Comparison of ENCODE assay signal across 9 cellular contexts in genomic region chrX:49192722-49193328, GRCh38. TPM values are rescaled to one million over a fixed set of nuclear protein-coding genes. Genes with fewer than 3 reads are reported as not detected.
DNase-seq lines count a peak whose midpoint lies in the region; FAIRE-seq and TF ChIP-seq lines count a peak whose summit lies in the region.
"Had no signal": no experiment of that assay in that cellular context is flagged by ENCODE, and none has a peak within 500 bp of the region (broad histone marks: within the 10 kb centered on the region; RNA-seq: fewer than 3 reads in every experiment).

No MANE protein-coding gene starts in this region.

- CTCF ChIA-PET in endothelial cell of umbilical vein (lab: Charles Lee): interaction anchor here (0.5 to 2.0 kb wide), 18 partner anchors 9 to 645 kb away, joined by 3 to 12 read pairs (median 4); partner anchors contain the start of gene PLP2

- H4K20me1 ChIP-seq in endothelial cell of umbilical vein (replicated peaks; ENCODE audit: control insufficient read depth, extremely low read depth, insufficient read depth, low read length): no peaks in the 10 kb centered on the region
- no peaks in the 10 kb centered on the region for H4K20me1 ChIP-seq in smooth muscle cell (ENCODE audit: low read depth)

- no peak overlapping the region for H3K4me3 ChIP-seq in AG10803 (ENCODE audit: low read length)
- H3K4me3 ChIP-seq in endothelial cell of umbilical vein (replicated peaks in 1 of 3; ENCODE audit: insufficient read depth in 1 of 3, low read depth in 1 of 3, low read length in 3 of 3): no peak overlapping the region
- no peak overlapping the region for H3K4me3 ChIP-seq in smooth muscle cell

- H3K27me3 ChIP-seq in endothelial cell of umbilical vein (ENCODE audit: control insufficient read depth in 2 of 2, insufficient read depth in 2 of 2, low read length in 2 of 2) (no peaks in the 10 kb centered on the region), smooth muscle cell (ENCODE audit: low read depth) (no peaks in the 10 kb centered on the region)

- DNase-seq in AG10803 (ENCODE audit: low read depth) (no peak), GM10266 (ENCODE audit: extremely low spot score) (no peak), SK-MEL-5 (ENCODE audit: low read depth, low spot score) (peak; percentile 57), endothelial cell of umbilical vein (ENCODE audit: low read depth, low spot score) (peak; percentile 36), smooth muscle cell (lab: John Stamatoyannopoulos, UW; ENCODE audit: unreplicated experiment) (no peak), middle frontal gyrus (ENCODE audit: extremely low spot score, low spot score) (no peak), NCI-H146 treated with DMSO at 0.1 percent for 48 hours (lab: John Stamatoyannopoulos, UW; ENCODE audit: unreplicated experiment) (no peak)
- DNase-seq in effector CD8-positive, alpha-beta T cell (lab: John Stamatoyannopoulos, UW): no peak

- dilution Hi-C loops in endothelial cell of umbilical vein (cut with MboI; ENCODE audit: extremely low pct_ligation_motif_present, low sequenced_read_pairs): no loop called here

- FAIRE-seq in endothelial cell of umbilical vein (lab: Jason Lieb, UNC): peak; percentile 90

- no TSS peak for BruUV-seq in endothelial cell of umbilical vein (replicated peaks; lab: Mats Ljungman, UMichigan)

- TF ChIP-seq CTCF in AG10803 (conservative IDR thresholded peaks at IDR 0.05; ENCODE audit: low read length): peak; percentile 64
- peak; percentile 61 for TF ChIP-seq CTCF in GM10266 (IDR thresholded peaks at IDR 0.05; ENCODE audit: control insufficient read depth, insufficient read depth, low read depth, missing control alignments)
- TF ChIP-seq CTCF in endothelial cell of umbilical vein (IDR thresholded peaks at IDR 0.05; ENCODE audit: extremely low read depth in 1 of 2, insufficient read depth in 1 of 2, low read depth in 1 of 2, low read length in 2 of 2): peak; percentile 51 to 55
- TF ChIP-seq CTCF in smooth muscle cell (IDR thresholded peaks at IDR 0.05; ENCODE audit: borderline replicate concordance, insufficient read depth, poor library complexity, severe bottlenecking): peak; percentile 48

- WGBS in smooth muscle cell (ENCODE audit: low lambda C conversion rate): 74% methylated on average over 8 of the region's 10 CpGs

- H2AFZ ChIP-seq in endothelial cell of umbilical vein (ENCODE audit: low read depth, low read length) (no peak overlapping the region), smooth muscle cell (ENCODE audit: low read depth) (no peak overlapping the region)

- intact Hi-C loops in endothelial cell of umbilical vein (cut with micrococcal nuclease): no loop called here

- H3K27ac ChIP-seq in endothelial cell of umbilical vein (ENCODE audit: insufficient read depth, low read depth, low read length) (no peak overlapping the region), smooth muscle cell (ENCODE audit: low read depth) (no peak overlapping the region)

- in situ Hi-C loops in SK-MEL-5 (cut with HindIII; ENCODE audit: low pct_unique_long_range_greater_than_20kb, low sequenced_read_pairs): no loop called here

- no peaks in the 10 kb centered on the region for H3K9me1 ChIP-seq in endothelial cell of umbilical vein (replicated peaks; ENCODE audit: control insufficient read depth, extremely low read depth, insufficient read depth, low read length)

- TF ChIP-seq POLR2A in endothelial cell of umbilical vein (IDR thresholded peaks at IDR 0.05; ENCODE audit: low read depth, low read length): no peak

- POLR2A ChIA-PET in endothelial cell of umbilical vein (lab: Charles Lee): no interaction called here

- H3K36me3 ChIP-seq in endothelial cell of umbilical vein (ENCODE audit: control insufficient read depth in 2 of 2, extremely low read depth in 1 of 2, insufficient read depth in 2 of 2, low read length in 2 of 2) (no peaks in the 10 kb centered on the region), smooth muscle cell (ENCODE audit: low read depth) (no peaks in the 10 kb centered on the region)

- H3K4me1 ChIP-seq in endothelial cell of umbilical vein (ENCODE audit: control insufficient read depth, extremely low read depth, insufficient read depth, low read length) (no peaks in the 10 kb centered on the region), smooth muscle cell (ENCODE audit: low read depth) (peaks cover 4% of the 10 kb centered on the region)

- H3K9ac ChIP-seq in endothelial cell of umbilical vein (replicated peaks; ENCODE audit: extremely low read depth, insufficient read depth, low read length) (no peak overlapping the region), smooth muscle cell (ENCODE audit: low read depth) (no peak overlapping the region)

- no peaks in the 10 kb centered on the region for H3K9me3 ChIP-seq in endothelial cell of umbilical vein (replicated peaks; ENCODE audit: control insufficient read depth, insufficient read depth, low read length)
- no peaks in the 10 kb centered on the region for H3K9me3 ChIP-seq in smooth muscle cell (replicated peaks; ENCODE audit: low read depth)

- H3K4me2 ChIP-seq in endothelial cell of umbilical vein (ENCODE audit: insufficient read depth, low read length) (no peak overlapping the region), smooth muscle cell (no peak overlapping the region)

- H3K79me2 ChIP-seq in endothelial cell of umbilical vein (ENCODE audit: control insufficient read depth, insufficient read depth, low read length): no peaks in the 10 kb centered on the region
- no peaks in the 10 kb centered on the region for H3K79me2 ChIP-seq in smooth muscle cell (ENCODE audit: low read depth)

- H3F3A ChIP-seq in smooth muscle cell (ENCODE audit: low read depth): no peaks in the 10 kb centered on the region

RNA-seq across cellular contexts. Expression of gene PRICKLE3, which starts 6.7 kb away (rescaled TPM):
- total RNA-seq in SK-MEL-5 (2014; rRNA removed; shearing (Covaris generic)): 21.1 and 24.8 TPM in 2 replicates
- polyA plus RNA-seq in SK-MEL-5 (2015; cell fraction: cytosol; rRNA removed): 63.7 TPM in 2 replicates
- 91.5 and 98.1 TPM in 2 replicates for polyA plus RNA-seq in SK-MEL-5 (2015; cell fraction: nucleus; rRNA removed)
- total RNA-seq in endothelial cell of umbilical vein (9.6 and 15.0 TPM in 2 replicates), smooth muscle cell (3.5 and 11.3 TPM in 2 replicates)
- polyA plus RNA-seq in endothelial cell of umbilical vein (6.8 and 8.6 TPM in 2 replicates), smooth muscle cell (11.5 and 14.5 TPM in 2 replicates)
- polyA plus RNA-seq in endothelial cell of umbilical vein (2011; cell fraction: cytosol; rRNA removed): 3.0 and 4.3 TPM in 2 replicates
- polyA plus RNA-seq in endothelial cell of umbilical vein (2011; cell fraction: nucleus; rRNA removed): 12.7 and 13.1 TPM in 2 replicates
- polyA plus RNA-seq in endothelial cell of umbilical vein (2012): 5.8 and 10.6 TPM in 2 replicates
- 5.2 and 5.9 TPM in 2 replicates for polyA minus RNA-seq in endothelial cell of umbilical vein
- polyA minus RNA-seq in endothelial cell of umbilical vein (2011; cell fraction: cytosol; rRNA and poly(A)+ RNA removed): 15.7 TPM
- 2.6 and 6.5 TPM in 2 replicates for polyA minus RNA-seq in endothelial cell of umbilical vein (2011; cell fraction: nucleus; rRNA and poly(A)+ RNA removed)

RNA-seq across cellular contexts. Expression of gene SYP, which starts 7.2 kb away (rescaled TPM):
- total RNA-seq in SK-MEL-5 (2014; rRNA removed; shearing (Covaris generic)): 72.1 and 73.0 TPM in 2 replicates
- polyA plus RNA-seq in SK-MEL-5 (2015; cell fraction: cytosol; rRNA removed): 66.0 and 67.0 TPM in 2 replicates
- polyA plus RNA-seq in SK-MEL-5 (2015; cell fraction: nucleus; rRNA removed): 23.0 and 28.5 TPM in 2 replicates
- total RNA-seq in endothelial cell of umbilical vein (0.46 and 0.77 TPM in 2 replicates), smooth muscle cell (not detected in 2 replicates)
- polyA plus RNA-seq in endothelial cell of umbilical vein (0.11 and 0.21 TPM in 2 replicates), smooth muscle cell (0.28 TPM in 1 of 2 replicates, not detected in the other)
- polyA plus RNA-seq in endothelial cell of umbilical vein (2011; cell fraction: cytosol; rRNA removed): 0.14 and 0.17 TPM in 2 replicates
- polyA plus RNA-seq in endothelial cell of umbilical vein (2011; cell fraction: nucleus; rRNA removed): 0.15 and 0.16 TPM in 2 replicates
- 0.11 and 0.15 TPM in 2 replicates for polyA plus RNA-seq in endothelial cell of umbilical vein (2012)
- polyA minus RNA-seq in endothelial cell of umbilical vein: 0.32 TPM in 1 of 2 replicates, not detected in the other
- polyA minus RNA-seq in endothelial cell of umbilical vein (2011; cell fraction: cytosol; rRNA and poly(A)+ RNA removed): 0.72 TPM
- polyA minus RNA-seq in endothelial cell of umbilical vein (2011; cell fraction: nucleus; rRNA and poly(A)+ RNA removed): 0.19 TPM in 1 of 2 replicates, not detected in the other

RNA-seq across cellular contexts. Expression of gene PLP2, which starts 21.1 kb away (rescaled TPM):
- 8.1 and 9.1 TPM in 2 replicates for total RNA-seq in SK-MEL-5 (2014; rRNA removed; shearing (Covaris generic))
- polyA plus RNA-seq in SK-MEL-5 (2015; cell fraction: cytosol; rRNA removed): 14.3 and 14.8 TPM in 2 replicates
- 0.60 and 1.9 TPM in 2 replicates for polyA plus RNA-seq in SK-MEL-5 (2015; cell fraction: nucleus; rRNA removed)
- total RNA-seq in endothelial cell of umbilical vein (153 and 170 TPM in 2 replicates), smooth muscle cell (114 and 190 TPM in 2 replicates)
- polyA plus RNA-seq in endothelial cell of umbilical vein (277 and 304 TPM in 2 replicates), smooth muscle cell (237 and 295 TPM in 2 replicates)
- 223 and 301 TPM in 2 replicates for polyA plus RNA-seq in endothelial cell of umbilical vein (2011; cell fraction: cytosol; rRNA removed)
- 64.7 and 70.3 TPM in 2 replicates for polyA plus RNA-seq in endothelial cell of umbilical vein (2011; cell fraction: nucleus; rRNA removed)
- 151 and 201 TPM in 2 replicates for polyA plus RNA-seq in endothelial cell of umbilical vein (2012)
- polyA minus RNA-seq in endothelial cell of umbilical vein: 150 and 171 TPM in 2 replicates
- polyA minus RNA-seq in endothelial cell of umbilical vein (2011; cell fraction: cytosol; rRNA and poly(A)+ RNA removed): 278 TPM
- 15.2 and 30.8 TPM in 2 replicates for polyA minus RNA-seq in endothelial cell of umbilical vein (2011; cell fraction: nucleus; rRNA and poly(A)+ RNA removed)

RNA-seq across cellular contexts. Expression of gene MAGIX, which starts 30.3 kb away (rescaled TPM):
- total RNA-seq in SK-MEL-5 (2014; rRNA removed; shearing (Covaris generic)): 1.4 and 2.6 TPM in 2 replicates
- 2.7 and 3.5 TPM in 2 replicates for polyA plus RNA-seq in SK-MEL-5 (2015; cell fraction: cytosol; rRNA removed)
- polyA plus RNA-seq in SK-MEL-5 (2015; cell fraction: nucleus; rRNA removed): 1.3 and 2.1 TPM in 2 replicates
- total RNA-seq in endothelial cell of umbilical vein: 0.48 and 0.77 TPM in 2 replicates
- polyA plus RNA-seq in endothelial cell of umbilical vein: 0.88 and 0.94 TPM in 2 replicates
- polyA plus RNA-seq in endothelial cell of umbilical vein (2011; cell fraction: cytosol; rRNA removed): 0.30 and 0.45 TPM in 2 replicates
- polyA plus RNA-seq in endothelial cell of umbilical vein (2011; cell fraction: nucleus; rRNA removed): 0.74 and 1.1 TPM in 2 replicates
- polyA plus RNA-seq in endothelial cell of umbilical vein (2012): 0.27 and 0.42 TPM in 2 replicates
- 0.23 and 0.49 TPM in 2 replicates for polyA minus RNA-seq in endothelial cell of umbilical vein
- 2.0 TPM for polyA minus RNA-seq in endothelial cell of umbilical vein (2011; cell fraction: cytosol; rRNA and poly(A)+ RNA removed)
- polyA minus RNA-seq in endothelial cell of umbilical vein (2011; cell fraction: nucleus; rRNA and poly(A)+ RNA removed): 0.14 and 1.3 TPM in 2 replicates
- total RNA-seq in smooth muscle cell: 0.45 and 1.3 TPM in 2 replicates
- polyA plus RNA-seq in smooth muscle cell: 3.8 and 6.9 TPM in 2 replicates

RNA-seq across cellular contexts. Expression of gene CACNA1F, which starts 40.3 kb away (rescaled TPM):
- total RNA-seq in SK-MEL-5 (2014; rRNA removed; shearing (Covaris generic)): not detected in 2 replicates
- 0.02 and 0.10 TPM in 2 replicates for polyA plus RNA-seq in SK-MEL-5 (2015; cell fraction: cytosol; rRNA removed)
- polyA plus RNA-seq in SK-MEL-5 (2015; cell fraction: nucleus; rRNA removed): 0.20 TPM in 1 of 2 replicates, not detected in the other
- total RNA-seq in endothelial cell of umbilical vein: not detected in 2 replicates
- not detected in 2 replicates for polyA plus RNA-seq in endothelial cell of umbilical vein
- polyA plus RNA-seq in endothelial cell of umbilical vein (2011; cell fraction: cytosol; rRNA removed): not detected in 2 replicates
- not detected in 2 replicates for polyA plus RNA-seq in endothelial cell of umbilical vein (2011; cell fraction: nucleus; rRNA removed)
- not detected in 2 replicates for polyA plus RNA-seq in endothelial cell of umbilical vein (2012)
- polyA minus RNA-seq in endothelial cell of umbilical vein: not detected in 2 replicates
- polyA minus RNA-seq in endothelial cell of umbilical vein (2011; cell fraction: cytosol; rRNA and poly(A)+ RNA removed): not detected
- not detected in 2 replicates for polyA minus RNA-seq in endothelial cell of umbilical vein (2011; cell fraction: nucleus; rRNA and poly(A)+ RNA removed)
- total RNA-seq in smooth muscle cell: 0.09 TPM in 1 of 2 replicates, not detected in the other
- 0.20 and 0.34 TPM in 2 replicates for polyA plus RNA-seq in smooth muscle cell
- polyA plus RNA-seq: IgD-negative memory B cell had no signal

Comparison
In these comparisons a context has a peak if more than half of its experiments do, and no peak if none do; other contexts are left out.
1. DNase-seq: peak in SK-MEL-5 (single experiment) and endothelial cell of umbilical vein (single experiment); none in AG10803 (single experiment), GM10266 (single experiment), smooth muscle cell (single experiment), effector CD8-positive, alpha-beta T cell (single experiment), middle frontal gyrus (single experiment) and NCI-H146 treated with DMSO at 0.1 percent for 48 hours (single experiment).
2. RNA of gene SYP, which starts 7.2 kb away (total RNA-seq): 72.1 to 73.0 TPM in SK-MEL-5; 0.46 to 0.77 TPM in endothelial cell of umbilical vein and not detected in smooth muscle cell; every median in the first group is over 10 times any median in the second.
3. RNA of gene PLP2, which starts 21.1 kb away (total RNA-seq): 114 to 190 TPM in smooth muscle cell and 153 to 170 TPM in endothelial cell of umbilical vein; 8.1 to 9.1 TPM in SK-MEL-5; every median in the first group is over 10 times any median in the second.
4. Peak in every context shown above with its lines, with median percentiles within 50 percentile points of each other: CTCF ChIP-seq.